Comparison of ENCODE assay signal across 10 cellular contexts in genomic region chr5:104540448-104540847, GRCh38.
DNase-seq lines count a peak whose midpoint lies in the region; ATAC-seq and TF ChIP-seq lines count a peak whose summit lies in the region.
"Had no signal": no experiment of that assay in that cellular context is flagged by ENCODE, and none has a peak within 500 bp of the region (broad histone marks: within the 10 kb centered on the region; RNA-seq: fewer than 3 reads in every experiment).

No MANE protein-coding gene starts in this region.

- intact Hi-C loops in left lung (cut with DNase I): no loop called here

- H3K27ac ChIP-seq in left lung: no peak overlapping the region
- H3K27ac ChIP-seq: BLaER1, coronary artery had no signal

- peak; percentile 14 for ATAC-seq in left lung
- ATAC-seq in HG02642 (IDR thresholded peaks at IDR 0.05; ENCODE audit: poor library complexity, unreplicated experiment): no peak
- no peak for ATAC-seq in HG03196 (IDR thresholded peaks at IDR 0.05; ENCODE audit: unreplicated experiment)

- no peak for TF ChIP-seq CTCF in left lung (IDR thresholded peaks at IDR 0.05)

- H3K36me3 ChIP-seq in left lung: no peaks in the 10 kb centered on the region
- H3K36me3 ChIP-seq: BLaER1 had no signal

- no peaks in the 10 kb centered on the region for H3K4me1 ChIP-seq in left lung

- in situ Hi-C loops in Caki2 (cut with HindIII; ENCODE audit: low pct_unique_long_range_greater_than_20kb, low sequenced_read_pairs): no loop called here

- no peaks in the 10 kb centered on the region for H3K27me3 ChIP-seq in left lung
- H3K27me3 ChIP-seq: BLaER1 had no signal

- no peak overlapping the region for H3K4me3 ChIP-seq in left lung
- H3K4me3 ChIP-seq: BLaER1, coronary artery had no signal

- DNase-seq in Caki2 (ENCODE audit: low read depth) (peak; percentile 26), NCI-H1048 (lab: John Stamatoyannopoulos, UW) (peak; percentile 7), astrocyte of the hippocampus (ENCODE audit: low read depth, low spot score) (peak; percentile 86), left lung (no peak), pons (ENCODE audit: low spot score) (no peak), 8988T (no peak)

- no peaks in the 10 kb centered on the region for H3K9me3 ChIP-seq in left lung
- H3K9me3 ChIP-seq: BLaER1 had no signal

Comparison
In these comparisons a context has a peak if more than half of its experiments do, and no peak if none do; other contexts are left out.
1. DNase-seq: peak in Caki2 (single experiment), NCI-H1048 (single experiment) and astrocyte of the hippocampus (single experiment); none in left lung (0 of 2), pons (single experiment) and 8988T (single experiment).